Comparison of ENCODE assay signal across 8 cellular contexts in genomic region chr6:47413752-47414516, GRCh38.
DNase-seq lines count a peak whose midpoint lies in the region; ATAC-seq and TF ChIP-seq lines count a peak whose summit lies in the region.

No MANE protein-coding gene starts in this region.

- H3K4me3 ChIP-seq in osteoblast (ENCODE audit: insufficient read depth, low read length), result peak overlapping the region; percentile 76

- no peaks in the 10 kb centered on the region for H3K79me2 ChIP-seq in osteoblast (ENCODE audit: insufficient read depth, low read length)

- peak overlapping the region; percentile 73 to 85 for H3K4me3 Mint-ChIP-seq in activated T-cell treated with anti-CD3 and anti-CD28 coated beads, Interleukin-2, amount 50 U/mL, for 72 hours

- H3K36me3 Mint-ChIP-seq in activated T-cell treated with anti-CD3 and anti-CD28 coated beads, Interleukin-2, amount 50 U/mL, for 72 hours (ENCODE audit: insufficient read depth in 2 of 2), result no peaks in the 10 kb centered on the region

- H3K9me3 ChIP-seq in osteoblast (ENCODE audit: low read depth, low read length), result no peaks in the 10 kb centered on the region

- DNase-seq in Caki2 (ENCODE audit: low read depth), result peak; percentile 79
- peak; percentile 9 for DNase-seq in NCI-H446 treated with DMSO at 0.1 percent for 48 hours (lab: John Stamatoyannopoulos, UW)
- DNase-seq in activated T-cell treated with anti-CD3 and anti-CD28 coated beads, Interleukin-2, amount 50 U/mL, for 72 hours, result peak; percentile 22 to 42
- peak; percentile 64 for DNase-seq in foreskin melanocyte
- peak; percentile 73 for DNase-seq in osteoblast (ENCODE audit: insufficient read length, low spot score, missing footprints)
- DNase-seq in HK-2 (ENCODE audit: unreplicated experiment), result no peak

- peak overlapping the region; percentile 99 for H3K27ac Mint-ChIP-seq in activated T-cell treated with anti-CD3 and anti-CD28 coated beads, Interleukin-2, amount 50 U/mL, for 72 hours

- peak; percentile 75 for ATAC-seq in GM18909 (IDR thresholded peaks at IDR 0.05; ENCODE audit: poor library complexity, unreplicated experiment)
- peak; percentile 65 for ATAC-seq in HG03108 (IDR thresholded peaks at IDR 0.05; ENCODE audit: unreplicated experiment)
- peak; percentile 79 to 88 for ATAC-seq in activated T-cell treated with anti-CD3 and anti-CD28 coated beads, Interleukin-2, amount 50 U/mL, for 72 hours (replicated peaks in 1 of 2)

- no peaks in the 10 kb centered on the region for H3K9me3 Mint-ChIP-seq in activated T-cell treated with anti-CD3 and anti-CD28 coated beads, Interleukin-2, amount 50 U/mL, for 72 hours

- no peaks in the 10 kb centered on the region for H3K36me3 ChIP-seq in osteoblast (ENCODE audit: insufficient read depth, low read length)

- H3K27ac ChIP-seq in osteoblast (ENCODE audit: low read depth, low read length), result peak overlapping the region; percentile 87

- H3K4me2 ChIP-seq in osteoblast (ENCODE audit: insufficient read depth, low read length), result peak overlapping the region; percentile 98

- TF ChIP-seq CTCF in osteoblast (IDR thresholded peaks at IDR 0.05; ENCODE audit: extremely low read depth, low read depth, low read length), result peak; percentile 92

- peaks cover 3% of the 10 kb centered on the region for H3K4me1 ChIP-seq in osteoblast (ENCODE audit: insufficient read depth, low read length)

- no peaks in the 10 kb centered on the region for H4K20me1 ChIP-seq in osteoblast (ENCODE audit: insufficient read depth, low read length)

- peaks cover 3% of the 10 kb centered on the region for H3K27me3 ChIP-seq in osteoblast (ENCODE audit: insufficient read depth, low read length)

- peaks cover 18% of the 10 kb centered on the region for H3K4me1 Mint-ChIP-seq in activated T-cell treated with anti-CD3 and anti-CD28 coated beads, Interleukin-2, amount 50 U/mL, for 72 hours (ENCODE audit: low read depth)

- H3K27me3 Mint-ChIP-seq in activated T-cell treated with anti-CD3 and anti-CD28 coated beads, Interleukin-2, amount 50 U/mL, for 72 hours (ENCODE audit: low read depth), result no peaks in the 10 kb centered on the region

- H2AFZ ChIP-seq in osteoblast (ENCODE audit: low read length), result peak overlapping the region; percentile 89

- in situ Hi-C loops in Caki2 (cut with HindIII; ENCODE audit: low pct_unique_long_range_greater_than_20kb, low sequenced_read_pairs), result no loop called here
